Comparison of ENCODE assay signal across 23 cellular contexts in genomic region chr7:87325576-87326370, GRCh38. TPM values are rescaled to one million over a fixed set of nuclear protein-coding genes. Genes with fewer than 3 reads are reported as not detected.
A peak's percentile ranks its signal among the peaks of the same experiment; 100 is the strongest.
DNase-seq lines count a peak whose midpoint lies in the region; ATAC-seq, FAIRE-seq and TF ChIP-seq lines count a peak whose summit lies in the region.
"Had no signal": no experiment of that assay in that cellular context is flagged by ENCODE, and none has a peak within 500 bp of the region (broad histone marks: within the 10 kb centered on the region; RNA-seq: fewer than 3 reads in every experiment).

No MANE protein-coding gene starts in this region.

- CTCF ChIA-PET in OCI-LY7 (lab: Charles Lee; ENCODE audit: unreplicated experiment) = no interaction called here

- H3K36me3 ChIP-seq in OCI-LY7 (ENCODE audit: insufficient read depth, low read length) = no peaks in the 10 kb centered on the region
- no peaks in the 10 kb centered on the region for H3K36me3 ChIP-seq in lower lobe of right lung
- H3K36me3 ChIP-seq: SJSA1 had no signal

- peak; percentile 27; the same call in 1 of the 2 replicates for TF ChIP-seq CTCF in 22Rv1 (IDR thresholded peaks at IDR 0.05)
- TF ChIP-seq CTCF in OCI-LY7 (conservative IDR thresholded peaks at IDR 0.05; ENCODE audit: low read length) = peak; percentile 57
- TF ChIP-seq CTCF in epithelial cell of esophagus (IDR thresholded peaks at IDR 0.05; ENCODE audit: insufficient read depth, low read depth, low read length, missing control alignments) = peak; percentile 9
- no peak for TF ChIP-seq CTCF in lower lobe of right lung (IDR thresholded peaks at IDR 0.05)

- H3K27me3 ChIP-seq in lower lobe of right lung (ENCODE audit: low read depth) = no peaks in the 10 kb centered on the region
- H3K27me3 ChIP-seq: BLaER1, SJSA1 had no signal

- H3K4me1 ChIP-seq in OCI-LY7 (ENCODE audit: insufficient read depth, low read length, poor library complexity, severe bottlenecking) (no peaks in the 10 kb centered on the region), lower lobe of right lung (no peaks in the 10 kb centered on the region)
- H3K4me1 ChIP-seq: A549, BLaER1, SJSA1 had no signal

- BruUV-seq in OCI-LY7 (replicated peaks; lab: Mats Ljungman, UMichigan) = no TSS peak

- no peaks in the 10 kb centered on the region for H3K27me3 Mint-ChIP-seq in activated T-helper 1 cell treated with anti-CD3 and anti-CD28 coated beads, Interleukin-12 subunit alpha, Interleukin-12 subunit beta, Interleukin-2, Interleukin-4 antibody, amounts not matched to agents 30 ng/mL and 10 ng/mL and 1 ng/mL, durations not matched to agents 14 hours and 24 hours and 36 hours (ENCODE audit: insufficient read depth)

- peak; percentile 26 for FAIRE-seq in GM19239 (lab: Jason Lieb, UNC)
- FAIRE-seq: A549, K562 had no signal

- ATAC-seq in lower lobe of right lung = no peak
- ATAC-seq: A549; CD8-positive, alpha-beta T cell; K562; Panc1 had no signal

- H4K20me1 ChIP-seq in OCI-LY7 (ENCODE audit: insufficient read depth, low read length) = no peaks in the 10 kb centered on the region
- H4K20me1 ChIP-seq: BLaER1 had no signal

- no peak for DNase-seq in GM19239 (ENCODE audit: insufficient read length, low spot score)
- no peak for DNase-seq in OCI-LY7 (ENCODE audit: low spot score)
- DNase-seq in epithelial cell of esophagus (ENCODE audit: low read depth) = no peak
- no peak for DNase-seq in effector CD8-positive, alpha-beta T cell (lab: John Stamatoyannopoulos, UW)
- no peak for DNase-seq in activated T-helper 1 cell treated with anti-CD3 and anti-CD28 coated beads, Interleukin-12 subunit alpha, Interleukin-12 subunit beta, Interleukin-2, Interleukin-4 antibody, amounts not matched to agents 30 ng/mL and 10 ng/mL and 1 ng/mL, durations not matched to agents 14 hours and 24 hours and 36 hours (ENCODE audit: low spot score)
- DNase-seq in lower lobe of right lung = no peak
- DNase-seq in stimulated activated CD4-positive, alpha-beta T cell treated with anti-CD3 and anti-CD28 coated beads, Interleukin-1b, Interleukin-23, amount 100 ng/mL, for 48 hours = no peak
- DNase-seq: Calu3; CD8-positive, alpha-beta T cell; HCEC 1CT; MV-4-11; NCI-H1417; NCI-H187; NCI-H2107; NCI-H226; NCI-H524 treated with DMSO at 0.1 percent for 48 hours; SW 1271 had no signal

- no peak overlapping the region for H3K27ac Mint-ChIP-seq in activated T-helper 1 cell treated with anti-CD3 and anti-CD28 coated beads, Interleukin-12 subunit alpha, Interleukin-12 subunit beta, Interleukin-2, Interleukin-4 antibody, amounts not matched to agents 30 ng/mL and 10 ng/mL and 1 ng/mL, durations not matched to agents 14 hours and 24 hours and 36 hours
- H3K27ac Mint-ChIP-seq: CD8-positive, alpha-beta T cell had no signal

- no peaks in the 10 kb centered on the region for H3K9me2 ChIP-seq in OCI-LY7 (ENCODE audit: insufficient read depth, low read length)

- intact Hi-C loops in OCI-LY7 (cut with micrococcal nuclease; ENCODE audit: unreplicated experiment) (no loop called here), lower lobe of right lung (cut with DNase I) (no loop called here)
- intact Hi-C loops in activated T-helper 1 cell treated with anti-CD3 and anti-CD28 coated beads, Interleukin-12 subunit alpha, Interleukin-12 subunit beta, Interleukin-2, Interleukin-4 antibody, amounts not matched to agents 30 ng/mL and 10 ng/mL and 1 ng/mL, durations not matched to agents 14 hours and 24 hours and 36 hours (cut with micrococcal nuclease) = no loop called here

- peaks cover 16% of the 10 kb centered on the region for H3K36me3 Mint-ChIP-seq in activated T-helper 1 cell treated with anti-CD3 and anti-CD28 coated beads, Interleukin-12 subunit alpha, Interleukin-12 subunit beta, Interleukin-2, Interleukin-4 antibody, amounts not matched to agents 30 ng/mL and 10 ng/mL and 1 ng/mL, durations not matched to agents 14 hours and 24 hours and 36 hours (ENCODE audit: low read depth)

- H3K27ac ChIP-seq in 22Rv1 (no peak overlapping the region), OCI-LY7 (ENCODE audit: low read depth, low read length, poor library complexity, severe bottlenecking) (no peak overlapping the region), lower lobe of right lung (no peak overlapping the region)
- H3K27ac ChIP-seq: A549, BLaER1, SJSA1 had no signal

- H3K79me2 ChIP-seq in OCI-LY7 (ENCODE audit: insufficient read depth, low read depth, low read length) = no peaks in the 10 kb centered on the region

- H3K4me3 ChIP-seq in OCI-LY7 (ENCODE audit: low read depth, low read length, poor library complexity, severe bottlenecking) = no peak overlapping the region
- H3K4me3 ChIP-seq in epithelial cell of esophagus (ENCODE audit: low read length) = no peak overlapping the region
- no peak overlapping the region for H3K4me3 ChIP-seq in lower lobe of right lung
- H3K4me3 ChIP-seq: A549, BLaER1, K562, SJSA1 had no signal

- H3K4me3 Mint-ChIP-seq in activated T-helper 1 cell treated with anti-CD3 and anti-CD28 coated beads, Interleukin-12 subunit alpha, Interleukin-12 subunit beta, Interleukin-2, Interleukin-4 antibody, amounts not matched to agents 30 ng/mL and 10 ng/mL and 1 ng/mL, durations not matched to agents 14 hours and 24 hours and 36 hours = no peak overlapping the region
- H3K4me3 Mint-ChIP-seq: CD8-positive, alpha-beta T cell had no signal

- peaks cover 16% of the 10 kb centered on the region for H3K9me3 ChIP-seq in OCI-LY7 (ENCODE audit: low read length)
- peaks cover 36% of the 10 kb centered on the region for H3K9me3 ChIP-seq in lower lobe of right lung

- peaks cover 44% of the 10 kb centered on the region for H3K9me3 Mint-ChIP-seq in activated T-helper 1 cell treated with anti-CD3 and anti-CD28 coated beads, Interleukin-12 subunit alpha, Interleukin-12 subunit beta, Interleukin-2, Interleukin-4 antibody, amounts not matched to agents 30 ng/mL and 10 ng/mL and 1 ng/mL, durations not matched to agents 14 hours and 24 hours and 36 hours

- H3K4me1 Mint-ChIP-seq in activated T-helper 1 cell treated with anti-CD3 and anti-CD28 coated beads, Interleukin-12 subunit alpha, Interleukin-12 subunit beta, Interleukin-2, Interleukin-4 antibody, amounts not matched to agents 30 ng/mL and 10 ng/mL and 1 ng/mL, durations not matched to agents 14 hours and 24 hours and 36 hours (ENCODE audit: low read depth) = peaks cover 4% of the 10 kb centered on the region

- H2AFZ ChIP-seq in OCI-LY7 (ENCODE audit: low read length) = no peak overlapping the region

- no peak overlapping the region for H3K4me2 ChIP-seq in OCI-LY7 (ENCODE audit: low read length)
- H3K4me2 ChIP-seq: A549, BLaER1 had no signal

- POLR2A ChIA-PET in OCI-LY7 (lab: Charles Lee) = interaction anchor here (0.5 to 1.4 kb wide), 2 partner anchors 78 to 84 kb away, joined by 3 read pairs; no protein-coding TSS in a partner anchor

RNA-seq across cellular contexts. Expression of gene CROT, which starts 19.7 kb away (rescaled TPM):
- 3.0 and 5.2 TPM in 2 replicates for total RNA-seq in OCI-LY7 (2014; rRNA removed; shearing (Covaris generic))
- total RNA-seq in OCI-LY7 (2022) (8.1 and 8.6 TPM in 2 replicates), lower lobe of right lung (9.5 TPM)
- 5.9 and 6.5 TPM in 2 replicates for total RNA-seq in activated T-helper 1 cell treated with anti-CD3 and anti-CD28 coated beads, Interleukin-12 subunit alpha, Interleukin-12 subunit beta, Interleukin-2, Interleukin-4 antibody, amounts not matched to agents 30 ng/mL and 10 ng/mL and 1 ng/mL, durations not matched to agents 14 hours and 24 hours and 36 hours
